In the genomic region with DNA sequence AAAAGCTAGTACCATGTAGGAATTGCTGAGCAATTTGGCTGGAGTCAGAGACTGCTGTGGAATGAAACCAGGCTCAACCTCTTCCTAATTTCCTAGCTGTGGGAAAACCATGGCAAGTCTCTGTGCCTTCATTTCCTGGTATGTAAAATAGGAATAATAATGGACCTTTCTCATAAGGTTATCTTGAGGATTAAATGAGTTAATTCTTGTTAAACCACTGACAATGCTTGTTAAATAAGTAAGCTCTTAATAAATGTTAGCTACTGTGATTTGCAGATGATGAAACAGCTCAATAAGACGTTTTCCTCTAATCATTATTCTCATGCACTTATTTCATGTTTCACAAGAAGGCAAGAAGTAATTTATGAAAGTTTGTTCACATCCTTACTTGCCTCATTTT, we compare ENCODE assay signal across 15 cellular contexts.
A peak's percentile ranks its signal among the peaks of the same experiment; 100 is the strongest.
DNase-seq lines count a peak whose midpoint lies in the region; ATAC-seq, FAIRE-seq and TF ChIP-seq lines count a peak whose summit lies in the region.
"Had no signal": no experiment of that assay in that cellular context is flagged by ENCODE, and none has a peak within 500 bp of the region (broad histone marks: within the 10 kb centered on the region; RNA-seq: fewer than 3 reads in every experiment).

No MANE protein-coding gene starts in this region.

- FAIRE-seq in endothelial cell of umbilical vein (lab: Jason Lieb, UNC) = no peak
- FAIRE-seq: GM12878, GM18507, HTR-8/SVneo, K562 had no signal

- CTCF ChIA-PET in PC-3 (lab: Charles Lee) = no interaction called here
- CTCF ChIA-PET in endothelial cell of umbilical vein (lab: Charles Lee) = interaction anchor here (0.6 to 4.4 kb wide), 11 partner anchors 10 to 1098 kb away, joined by 3 to 22 read pairs (median 6); no protein-coding TSS in a partner anchor

- DNase-seq in PC-3 = peak; percentile 19
- DNase-seq in endothelial cell of umbilical vein (ENCODE audit: low read depth, low spot score) = no peak
- peak; percentile 79 for DNase-seq in retinal pigment epithelial cell (ENCODE audit: low read depth)
- no peak for DNase-seq in sigmoid colon
- no peak for DNase-seq in spleen
- DNase-seq: NCI-H1092; NK-92 treated with Interleukin-12 subunit alpha and Interleukin-12 subunit beta, amount 100 ng/mL, for 24 hours had no signal

- no TSS peak for BruUV-seq in PC-3 (replicated peaks; lab: Mats Ljungman, UMichigan)
- BruUV-seq in endothelial cell of umbilical vein (replicated peaks; lab: Mats Ljungman, UMichigan) = no TSS peak

- peak overlapping the region; percentile 2; the same call in 1 of the 2 replicates for H3K4me3 ChIP-seq in DOHH2 (ENCODE audit: low read length)
- 0 out of 2 replicates have a peak overlapping the region, but pooled peaks have one; percentile 1 for H3K4me3 ChIP-seq in PC-3 (ENCODE audit: low read length)
- no peak overlapping the region for H3K4me3 ChIP-seq in endothelial cell of umbilical vein (replicated peaks in 1 of 3; ENCODE audit: insufficient read depth in 1 of 3, low read depth in 1 of 3, low read length in 3 of 3)
- no peak overlapping the region for H3K4me3 ChIP-seq in retinal pigment epithelial cell (ENCODE audit: low read length)
- H3K4me3 ChIP-seq in sigmoid colon = no peak overlapping the region
- no peak overlapping the region for H3K4me3 ChIP-seq in spleen
- H3K4me3 ChIP-seq: GM12878, K562 had no signal

- 30 to 71% methylated on average over 1 of the region's 1 CpG for WGBS in sigmoid colon, 2 donors
- 35 to 63% (median 43%) methylated on average over 1 of the region's 1 CpG for WGBS in spleen, 5 donors

- no peaks in the 10 kb centered on the region for H3K9me3 ChIP-seq in DOHH2 (ENCODE audit: control insufficient read depth, insufficient read depth, low read length)
- peaks cover 2% of the 10 kb centered on the region; the same call in 1 of the 2 replicates for H3K9me3 ChIP-seq in PC-3 (ENCODE audit: low read length)
- no peaks in the 10 kb centered on the region for H3K9me3 ChIP-seq in endothelial cell of umbilical vein (replicated peaks; ENCODE audit: control insufficient read depth, insufficient read depth, low read length)
- H3K9me3 ChIP-seq in sigmoid colon = no peaks in the 10 kb centered on the region
- peaks cover 0 to 7% (median under 1%) of the 10 kb centered on the region in 8 donors for H3K9me3 ChIP-seq in spleen

- H3K79me2 ChIP-seq in DOHH2 (ENCODE audit: control insufficient read depth, low read length) (no peaks in the 10 kb centered on the region), PC-3 (ENCODE audit: low read length) (no peaks in the 10 kb centered on the region), endothelial cell of umbilical vein (ENCODE audit: control insufficient read depth, insufficient read depth, low read length) (no peaks in the 10 kb centered on the region)

- H3K9ac ChIP-seq in PC-3 (ENCODE audit: low read length) = peak overlapping the region; percentile 82
- peak overlapping the region; percentile 83 for H3K9ac ChIP-seq in endothelial cell of umbilical vein (replicated peaks; ENCODE audit: extremely low read depth, insufficient read depth, low read length)

- H3K9me1 ChIP-seq in endothelial cell of umbilical vein (replicated peaks; ENCODE audit: control insufficient read depth, extremely low read depth, insufficient read depth, low read length) = no peaks in the 10 kb centered on the region

- no peaks in the 10 kb centered on the region for H3K36me3 ChIP-seq in DOHH2 (ENCODE audit: control insufficient read depth, low read length)
- H3K36me3 ChIP-seq in PC-3 (ENCODE audit: low read depth, low read length) = peaks cover 5% of the 10 kb centered on the region; the same call in 1 of the 2 replicates
- H3K36me3 ChIP-seq in endothelial cell of umbilical vein (ENCODE audit: control insufficient read depth in 2 of 2, extremely low read depth in 1 of 2, insufficient read depth in 2 of 2, low read length in 2 of 2) = no peaks in the 10 kb centered on the region
- no peaks in the 10 kb centered on the region for H3K36me3 ChIP-seq in sigmoid colon
- H3K36me3 ChIP-seq in spleen = no peaks in the 10 kb centered on the region

- H3K27ac ChIP-seq in DOHH2 (ENCODE audit: low read depth, low read length) = peak overlapping the region; percentile 14; the same call in 1 of the 2 replicates
- H3K27ac ChIP-seq in PC-3 (ENCODE audit: low read length) = peak overlapping the region; percentile 98
- H3K27ac ChIP-seq in endothelial cell of umbilical vein (ENCODE audit: insufficient read depth, low read depth, low read length) = peak overlapping the region; percentile 99
- H3K27ac ChIP-seq in sigmoid colon = no peak overlapping the region
- no peak overlapping the region for H3K27ac ChIP-seq in spleen
- H3K27ac ChIP-seq: C4-2B had no signal

- no peak for TF ChIP-seq CTCF in DOHH2 (IDR thresholded peaks at IDR 0.05; ENCODE audit: low read depth, low read length, poor library complexity, severe bottlenecking)
- no peak for TF ChIP-seq CTCF in PC-3 (conservative IDR thresholded peaks at IDR 0.05; ENCODE audit: low read depth, low read length)
- no peak for TF ChIP-seq CTCF in endothelial cell of umbilical vein (IDR thresholded peaks at IDR 0.05; ENCODE audit: extremely low read depth in 1 of 2, insufficient read depth in 1 of 2, low read depth in 1 of 2, low read length in 2 of 2)
- no peak for TF ChIP-seq CTCF in retinal pigment epithelial cell (conservative IDR thresholded peaks at IDR 0.05; ENCODE audit: low read depth, low read length)
- no peak for TF ChIP-seq CTCF in sigmoid colon (IDR thresholded peaks at IDR 0.05)
- TF ChIP-seq CTCF in spleen (IDR thresholded peaks at IDR 0.05 in 8 of 11, conservative IDR thresholded peaks at IDR 0.05 in 3 of 11) = no peak

- no peak for TF ChIP-seq EP300 in sigmoid colon (IDR thresholded peaks at IDR 0.05)

- intact Hi-C loops in PC-3 (cut with micrococcal nuclease) = loop anchor here (2.0 kb wide), 2 partner anchors 146 to 544 kb away; no protein-coding TSS in a partner anchor
- intact Hi-C loops in endothelial cell of umbilical vein (cut with micrococcal nuclease) = loop anchor here (1.0 to 5.0 kb wide), 10 partner anchors 7 to 1097 kb away; no protein-coding TSS in a partner anchor
- intact Hi-C loops in sigmoid colon (cut with DNase I) = no loop called here
- intact Hi-C loops in spleen (cut with DNase I; ENCODE audit: low total_unique reads) = no loop called here

- H3F3A ChIP-seq in DOHH2 (ENCODE audit: control insufficient read depth, insufficient read depth) (no peaks in the 10 kb centered on the region), PC-3 (ENCODE audit: low read length, unreplicated experiment) (peaks cover 10% of the 10 kb centered on the region)

- H3K27me3 ChIP-seq in DOHH2 (ENCODE audit: control insufficient read depth, low read length) (no peaks in the 10 kb centered on the region), PC-3 (ENCODE audit: low read length) (no peaks in the 10 kb centered on the region), endothelial cell of umbilical vein (ENCODE audit: control insufficient read depth in 2 of 2, insufficient read depth in 2 of 2, low read length in 2 of 2) (no peaks in the 10 kb centered on the region), sigmoid colon (no peaks in the 10 kb centered on the region), spleen (replicated peaks in 1 of 7) (no peaks in the 10 kb centered on the region)

- ATAC-seq in PC-3 = no peak
- ATAC-seq in GM21360 (IDR thresholded peaks at IDR 0.05; ENCODE audit: unreplicated experiment) = no peak
- ATAC-seq: HCT116, K562 had no signal

- no peaks in the 10 kb centered on the region for H4K20me1 ChIP-seq in DOHH2 (ENCODE audit: control insufficient read depth, insufficient read depth, low read depth, low read length)
- H4K20me1 ChIP-seq in PC-3 (ENCODE audit: low read length) = no peaks in the 10 kb centered on the region
- H4K20me1 ChIP-seq in endothelial cell of umbilical vein (replicated peaks; ENCODE audit: control insufficient read depth, extremely low read depth, insufficient read depth, low read length) = no peaks in the 10 kb centered on the region

- no peak overlapping the region for H2AFZ ChIP-seq in PC-3 (ENCODE audit: low read length)
- no peak overlapping the region for H2AFZ ChIP-seq in endothelial cell of umbilical vein (ENCODE audit: low read depth, low read length)

- dilution Hi-C loops in endothelial cell of umbilical vein (cut with MboI; ENCODE audit: extremely low pct_ligation_motif_present, low sequenced_read_pairs) = loop anchor here (25.0 kb wide), 1 partner anchor 347 kb away; a partner anchor contains a TSS

- peaks cover 13% of the 10 kb centered on the region for H3K4me1 ChIP-seq in DOHH2 (ENCODE audit: control insufficient read depth, low read length)
- H3K4me1 ChIP-seq in PC-3 (ENCODE audit: insufficient read depth, low read length) = peaks cover 62% of the 10 kb centered on the region
- peaks cover 48% of the 10 kb centered on the region for H3K4me1 ChIP-seq in endothelial cell of umbilical vein (ENCODE audit: control insufficient read depth, extremely low read depth, insufficient read depth, low read length)
- peaks cover 0 to 4% (median 0%) of the 10 kb centered on the region in 4 donors for H3K4me1 ChIP-seq in sigmoid colon
- no peaks in the 10 kb centered on the region for H3K4me1 ChIP-seq in spleen

- no peak for TF ChIP-seq POLR2A in endothelial cell of umbilical vein (IDR thresholded peaks at IDR 0.05; ENCODE audit: low read depth, low read length)
- no peak for TF ChIP-seq POLR2A in sigmoid colon (IDR thresholded peaks at IDR 0.05)
- TF ChIP-seq POLR2A in spleen (IDR thresholded peaks at IDR 0.05) = no peak

- POLR2A ChIA-PET in PC-3 (lab: Charles Lee; ENCODE audit: unreplicated experiment) = interaction anchor here (0.6 kb wide), 1 partner anchor 1108 kb away, joined by 5 read pairs; no protein-coding TSS in a partner anchor
- POLR2A ChIA-PET in endothelial cell of umbilical vein (lab: Charles Lee) = interaction anchor here (1.4 to 1.5 kb wide), 2 partner anchors 13 to 344 kb away, joined by 4 to 6 read pairs; no protein-coding TSS in a partner anchor

- H3K4me2 ChIP-seq in DOHH2 (ENCODE audit: low read length) = peak overlapping the region; percentile 23; the same call in 1 of the 2 replicates
- peak overlapping the region; percentile 71 for H3K4me2 ChIP-seq in PC-3 (ENCODE audit: low read length)
- H3K4me2 ChIP-seq in endothelial cell of umbilical vein (ENCODE audit: insufficient read depth, low read length) = peak overlapping the region; percentile 88

- H3K9me2 ChIP-seq in DOHH2 (replicated peaks; ENCODE audit: control insufficient read depth, low read length) = no peaks in the 10 kb centered on the region
- H3K9me2 ChIP-seq in PC-3 (replicated peaks; ENCODE audit: low read length) = no peaks in the 10 kb centered on the region

TF ChIP-seq in endothelial cell of umbilical vein, 7 proteins besides CTCF, POLR2A, EP300 and RAD21 (continues in another document):
- no peak for TF ChIP-seq JUN (IDR thresholded peaks at IDR 0.05; ENCODE audit: borderline replicate concordance, insufficient read depth, insufficient read length, low read depth)
- TF ChIP-seq, protein P1, sequence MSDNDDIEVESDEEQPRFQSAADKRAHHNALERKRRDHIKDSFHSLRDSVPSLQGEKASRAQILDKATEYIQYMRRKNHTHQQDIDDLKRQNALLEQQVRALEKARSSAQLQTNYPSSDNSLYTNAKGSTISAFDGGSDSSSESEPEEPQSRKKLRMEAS (IDR thresholded peaks at IDR 0.05; ENCODE audit: insufficient read depth, insufficient read length) = no peak
- no peak for TF ChIP-seq GATA2 (IDR thresholded peaks at IDR 0.05; ENCODE audit: insufficient read depth, insufficient read length, low read depth, low read length)
- TF ChIP-seq EZH2 (IDR thresholded peaks at IDR 0.05; ENCODE audit: borderline replicate concordance, low read depth, low read length, severe bottlenecking) = no peak

Comparison
In these comparisons a context has a peak if more than half of its experiments do, and no peak if none do; other contexts are left out.
1. H3K27ac ChIP-seq: peak in DOHH2 (single experiment), PC-3 (single experiment) and endothelial cell of umbilical vein (single experiment); none in sigmoid colon (0 of 4) and spleen (0 of 8).
2. H3K4me2 ChIP-seq: peak in every context shown above with its lines; median percentile 88 in endothelial cell of umbilical vein; 71 in PC-3; 23 in DOHH2.
3. H3K4me3 ChIP-seq: peak in DOHH2 (single experiment) and PC-3 (single experiment); none in endothelial cell of umbilical vein (0 of 3), retinal pigment epithelial cell (single experiment), sigmoid colon (0 of 4) and spleen (0 of 8).
4. DNase-seq: peak in PC-3 (single experiment) and retinal pigment epithelial cell (single experiment); none in endothelial cell of umbilical vein (single experiment), sigmoid colon (single experiment) and spleen (single experiment).
5. intact Hi-C loops: an anchor here in PC-3 (2.0 kb wide) and endothelial cell of umbilical vein (1.0 to 5.0 kb wide); none called in sigmoid colon and spleen.